In genomic region chr2:100365434-100365833, GRCh38 we compare ENCODE assay signal across 9 cellular contexts. TPM values are rescaled to one million over a fixed set of nuclear protein-coding genes. Genes with fewer than 3 reads are reported as not detected.
DNase-seq lines count a peak whose midpoint lies in the region; ATAC-seq and TF ChIP-seq lines count a peak whose summit lies in the region.
"Had no signal": no experiment of that assay in that cellular context is flagged by ENCODE, and none has a peak within 500 bp of the region (broad histone marks: within the 10 kb centered on the region; RNA-seq: fewer than 3 reads in every experiment).

No MANE protein-coding gene starts in this region.

- H3K27me3 ChIP-seq in AG04450 (ENCODE audit: control insufficient read depth, insufficient read depth, low read length) = peaks cover 11% of the 10 kb centered on the region
- H3K27me3 ChIP-seq: BLaER1 had no signal

- POLR2A ChIA-PET in AG04450 (lab: Yijun Ruan, JAX) (no interaction called here), GM10248 (lab: Yijun Ruan, JAX) (no interaction called here)

- no peaks in the 10 kb centered on the region for H3K9me3 ChIP-seq in AG04450 (ENCODE audit: control insufficient read depth, insufficient read depth, low read length)

- H3K4me3 ChIP-seq in AG04450 (ENCODE audit: low read depth, low read length) (no peak overlapping the region), fibroblast of the aortic adventitia (ENCODE audit: low read depth, low read length) (no peak overlapping the region)
- H3K4me3 ChIP-seq: BLaER1 had no signal

- no peak overlapping the region for H3K27ac ChIP-seq in AG04450 (ENCODE audit: low read depth, low read length)
- H3K27ac ChIP-seq: BLaER1 had no signal

- DNase-seq in AG04450 (ENCODE audit: low read depth, low spot score) (peak; percentile 87), LHCN-M2 (ENCODE audit: low read depth) (peak; percentile 22), SHP77 treated with DMSO at 0.1 percent for 48 hours (lab: John Stamatoyannopoulos, UW) (peak; percentile 4), fibroblast of the aortic adventitia (ENCODE audit: low read depth) (peak; percentile 98), GM10248 (ENCODE audit: extremely low spot score) (no peak), Ammon's horn (ENCODE audit: low spot score) (no peak)
- DNase-seq in activated naive CD4-positive, alpha-beta T cell treated with anti-CD3 and anti-CD28 coated beads, Interleukin-2, amount 50 U/mL, for 16 hours = no peak

- ATAC-seq in GM21825 (IDR thresholded peaks at IDR 0.05; ENCODE audit: unreplicated experiment) = no peak

- TF ChIP-seq CTCF in AG04450 (IDR thresholded peaks at IDR 0.05; ENCODE audit: low read depth, low read length) (no peak), fibroblast of the aortic adventitia (IDR thresholded peaks at IDR 0.05; ENCODE audit: insufficient read depth, low read length) (no peak), GM10248 (IDR thresholded peaks at IDR 0.05; ENCODE audit: control extremely low read depth, extremely low read depth, low read depth, missing control alignments) (no peak)

- CTCF ChIA-PET in AG04450 (lab: Charles Lee) = interaction anchor here (1.2 to 6.5 kb wide), 3 partner anchors 15 to 103 kb away, joined by 4 to 52 read pairs (median 10); no protein-coding TSS in a partner anchor
- CTCF ChIA-PET in GM10248 (lab: Yijun Ruan, JAX) = interaction anchor here (1.8 to 6.7 kb wide), 2 partner anchors 15 to 103 kb away, joined by 7 to 51 read pairs; no protein-coding TSS in a partner anchor

RNA-seq across cellular contexts. Expression of gene LONRF2, which starts 43.1 kb away (rescaled TPM):
- 0.83 and 0.98 TPM in 2 replicates for polyA plus RNA-seq in AG04450 (2011; rRNA removed)
- 1.1 and 2.1 TPM in 2 replicates for polyA minus RNA-seq in AG04450 (2011; rRNA and poly(A)+ RNA removed)
- total RNA-seq in LHCN-M2 (2014; rRNA removed) = not detected in 2 replicates
- polyA plus RNA-seq in LHCN-M2 (2012) = not detected
- total RNA-seq in fibroblast of the aortic adventitia (ENCODE audit: low replicate concordance) = 1.8 and 2.0 TPM in 2 replicates

RNA-seq across cellular contexts. Expression of gene CHST10, which starts 52.0 kb away (rescaled TPM):
- 11.3 and 11.6 TPM in 2 replicates for polyA plus RNA-seq in AG04450 (2011; rRNA removed)
- 11.1 and 13.8 TPM in 2 replicates for polyA minus RNA-seq in AG04450 (2011; rRNA and poly(A)+ RNA removed)
- 12.4 and 17.1 TPM in 2 replicates for total RNA-seq in LHCN-M2 (2014; rRNA removed)
- polyA plus RNA-seq in LHCN-M2 (2012) = 5.2 TPM
- total RNA-seq in fibroblast of the aortic adventitia (ENCODE audit: low replicate concordance) = 10.2 and 11.0 TPM in 2 replicates

Comparison
In these comparisons a context has a peak if more than half of its experiments do, and no peak if none do; other contexts are left out.
1. DNase-seq: peak in AG04450 (single experiment), LHCN-M2 (single experiment), SHP77 treated with DMSO at 0.1 percent for 48 hours (single experiment) and fibroblast of the aortic adventitia (single experiment); none in GM10248 (single experiment), Ammon's horn (single experiment) and activated naive CD4-positive, alpha-beta T cell treated with anti-CD3 and anti-CD28 coated beads, Interleukin-2, amount 50 U/mL, for 16 hours (single experiment).